In the genomic region with DNA sequence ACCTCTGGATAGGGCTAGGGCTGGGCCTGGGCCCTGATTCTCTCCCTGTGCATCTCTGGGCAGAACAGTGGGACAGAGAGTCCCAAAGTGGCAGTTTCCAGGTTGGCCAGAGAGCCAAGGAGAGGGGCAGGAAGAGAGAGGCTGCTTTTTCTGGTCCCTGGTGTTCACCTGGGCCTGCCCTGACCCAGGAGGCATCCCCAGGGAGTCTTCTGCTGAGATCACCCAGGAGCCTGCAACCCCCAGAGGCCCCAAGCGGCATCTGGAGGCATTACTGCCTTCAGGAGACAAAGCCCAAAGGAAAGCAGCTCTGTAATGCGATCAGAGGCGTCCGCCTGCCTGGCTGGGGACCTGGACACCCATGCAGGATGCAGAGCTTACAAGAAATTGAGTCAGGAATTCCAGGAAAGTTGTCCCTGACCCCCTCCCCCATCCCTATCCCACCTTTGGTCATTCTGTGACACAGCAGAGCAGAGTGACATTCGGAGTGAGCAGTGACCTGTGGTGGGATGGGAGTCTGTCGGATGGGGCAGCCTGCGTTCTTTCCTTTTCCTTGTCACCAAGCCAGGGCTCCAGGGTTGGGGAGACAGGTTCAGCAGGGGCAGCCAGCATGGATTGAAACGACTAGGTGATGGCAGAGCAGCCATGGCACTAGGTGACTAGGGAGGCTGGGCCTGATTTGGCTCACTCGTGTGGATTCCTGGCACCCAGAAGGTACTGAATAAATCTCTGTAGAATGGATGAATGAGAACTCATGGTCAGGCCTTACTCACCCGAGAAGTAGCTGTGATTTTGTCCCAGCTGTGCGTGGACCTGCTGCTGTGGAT, we compare ENCODE assay signal across 14 cellular contexts. TPM values are rescaled to one million over a fixed set of nuclear protein-coding genes. Genes with fewer than 3 reads are reported as not detected.
DNase-seq lines count a peak whose midpoint lies in the region; ATAC-seq, FAIRE-seq and TF ChIP-seq lines count a peak whose summit lies in the region.
"Had no signal": no experiment of that assay in that cellular context is flagged by ENCODE, and none has a peak within 500 bp of the region (broad histone marks: within the 10 kb centered on the region; RNA-seq: fewer than 3 reads in every experiment).

No MANE protein-coding gene starts in this region.

- TF ChIP-seq CTCF in activated B cell treated with CpG ODN at 0.5 μM for 24 hours (IDR thresholded peaks at IDR 0.05): no peak

- POLR2A ChIA-PET in activated B cell treated with CpG ODN at 0.5 μM for 24 hours (lab: Charles Lee): no interaction called here

- TF ChIP-seq POLR2A in GM12892 (IDR thresholded peaks at IDR 0.05; ENCODE audit: low read depth, low read length): no peak

- intact Hi-C loops in activated B cell treated with CpG ODN at 0.5 μM for 24 hours (cut with micrococcal nuclease): no loop called here

- no peak for FAIRE-seq in GM12892 (lab: Jason Lieb, UNC)

- peaks cover 35% of the 10 kb centered on the region for H3K27me3 Mint-ChIP-seq in activated B cell treated with CpG ODN at 0.5 μM for 24 hours

- peaks cover 4% of the 10 kb centered on the region for H3K4me1 Mint-ChIP-seq in activated B cell treated with CpG ODN at 0.5 μM for 24 hours

- H3K4me3 Mint-ChIP-seq in activated B cell treated with CpG ODN at 0.5 μM for 24 hours: no peak overlapping the region
- H3K4me3 Mint-ChIP-seq: activated CD4-positive, alpha-beta memory T cell treated with anti-CD3 and anti-CD28 coated beads, Interleukin-2, amount 10 ng/mL, durations not matched to agents 7 days and 5 days; memory B cell; stimulated activated naive CD8-positive, alpha-beta T cell treated with anti-CD3 and anti-CD28 coated beads, Interleukin-15, amount 100 ng/mL, for 72 hours had no signal

- CTCF ChIA-PET in activated B cell treated with CpG ODN at 0.5 μM for 24 hours (lab: Charles Lee): no interaction called here

- ATAC-seq in activated B cell treated with CpG ODN at 0.5 μM for 24 hours (ENCODE audit: low read depth) (no peak), HG02938 (IDR thresholded peaks at IDR 0.05; ENCODE audit: unreplicated experiment) (no peak)
- ATAC-seq: stimulated activated naive CD8-positive, alpha-beta T cell treated with anti-CD3 and anti-CD28 coated beads, Interleukin-15, amount 100 ng/mL, for 72 hours had no signal

- no peak overlapping the region for H3K27ac Mint-ChIP-seq in activated B cell treated with CpG ODN at 0.5 μM for 24 hours
- H3K27ac Mint-ChIP-seq: activated CD4-positive, alpha-beta memory T cell treated with anti-CD3 and anti-CD28 coated beads, Interleukin-2, amount 10 ng/mL, durations not matched to agents 7 days and 5 days; memory B cell; stimulated activated naive CD8-positive, alpha-beta T cell treated with anti-CD3 and anti-CD28 coated beads, Interleukin-15, amount 100 ng/mL, for 72 hours had no signal

- peak; percentile 28 for DNase-seq in 8988T
- peak; percentile 13 for DNase-seq in GM12892 (ENCODE audit: insufficient read length)
- peak; percentile 4 for DNase-seq in activated B cell treated with CpG ODN at 0.5 μM for 24 hours
- DNase-seq in kidney tubule cell (ENCODE audit: low spot score): peak; percentile 15
- DNase-seq in activated gamma-delta T cell (lab: John Stamatoyannopoulos, UW): no peak
- DNase-seq in stimulated activated naive CD4-positive, alpha-beta T cell (lab: John Stamatoyannopoulos, UW): no peak
- DNase-seq in SKM-1 treated with dmso at 0.1 percent for 144 hours (lab: John Stamatoyannopoulos, UW; ENCODE audit: unreplicated experiment): no peak
- DNase-seq: activated CD4-positive, alpha-beta memory T cell treated with anti-CD3 and anti-CD28 coated beads, Interleukin-2, amount 10 ng/mL, durations not matched to agents 7 days and 5 days; anterior cingulate cortex; NCI-H1048; RPMI8226; stimulated activated naive CD8-positive, alpha-beta T cell treated with anti-CD3 and anti-CD28 coated beads, Interleukin-15, amount 100 ng/mL, for 72 hours had no signal

- H3K36me3 Mint-ChIP-seq in activated B cell treated with CpG ODN at 0.5 μM for 24 hours (ENCODE audit: low read depth): no peaks in the 10 kb centered on the region
- H3K36me3 Mint-ChIP-seq: memory B cell had no signal

- H3K9me3 Mint-ChIP-seq in activated B cell treated with CpG ODN at 0.5 μM for 24 hours: no peaks in the 10 kb centered on the region
- H3K9me3 Mint-ChIP-seq: activated CD4-positive, alpha-beta memory T cell treated with anti-CD3 and anti-CD28 coated beads, Interleukin-2, amount 10 ng/mL, durations not matched to agents 7 days and 5 days; memory B cell; stimulated activated naive CD8-positive, alpha-beta T cell treated with anti-CD3 and anti-CD28 coated beads, Interleukin-15, amount 100 ng/mL, for 72 hours had no signal

RNA-seq across cellular contexts. Expression of a gene that starts 10.4 kb away (rescaled TPM):
- not detected for polyA plus RNA-seq in GM12892 (2012; ENCODE audit: missing spikeins)
- not detected in 2 replicates for total RNA-seq in activated B cell treated with CpG ODN at 0.5 μM for 24 hours
- total RNA-seq: activated CD4-positive, alpha-beta memory T cell treated with anti-CD3 and anti-CD28 coated beads, Interleukin-2, amount 10 ng/mL, durations not matched to agents 7 days and 5 days had no signal

Comparison
In these comparisons a context has a peak if more than half of its experiments do, and no peak if none do; other contexts are left out.
1. DNase-seq: peak in 8988T (single experiment), GM12892 (single experiment), activated B cell treated with CpG ODN at 0.5 μM for 24 hours (single experiment) and kidney tubule cell (single experiment); none in activated gamma-delta T cell (single experiment), stimulated activated naive CD4-positive, alpha-beta T cell (0 of 6) and SKM-1 treated with dmso at 0.1 percent for 144 hours (single experiment).